ENCODE assay signal across 21 cellular contexts in the genomic region with DNA sequence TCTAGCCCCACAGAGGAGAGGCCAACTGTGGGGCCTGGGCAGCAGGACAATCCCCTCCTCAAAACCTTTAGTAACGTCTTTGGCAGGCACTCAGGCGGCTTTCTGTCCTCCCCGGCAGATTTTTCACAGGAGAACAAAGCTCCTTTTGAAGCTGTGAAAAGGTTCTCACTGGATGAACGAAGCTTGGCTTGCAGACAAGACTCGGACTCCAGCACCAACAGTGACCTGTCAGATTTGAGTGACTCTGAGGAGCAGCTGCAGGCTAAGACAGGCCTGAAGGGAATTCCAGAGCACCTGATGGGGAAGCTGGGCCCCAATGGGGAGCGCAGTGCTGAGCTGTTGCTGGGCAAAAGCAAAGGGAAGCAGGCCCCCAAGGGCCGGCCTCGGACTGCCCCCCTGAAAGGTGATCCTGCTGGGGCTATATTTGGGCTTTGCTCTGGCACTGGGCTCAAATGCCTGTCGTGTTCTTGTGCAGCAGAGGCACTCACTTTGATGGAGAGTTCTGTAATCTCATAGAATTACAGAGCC. TPM values are rescaled to one million over a fixed set of nuclear protein-coding genes. Genes with fewer than 3 reads are reported as not detected.
A peak's percentile ranks its signal among the peaks of the same experiment; 100 is the strongest.
DNase-seq lines count a peak whose midpoint lies in the region; ATAC-seq and TF ChIP-seq lines count a peak whose summit lies in the region.
"Had no signal": no experiment of that assay in that cellular context is flagged by ENCODE, and none has a peak within 500 bp of the region (broad histone marks: within the 10 kb centered on the region; RNA-seq: fewer than 3 reads in every experiment).

No MANE protein-coding gene starts in this region.

- no peak overlapping the region for H3K9ac ChIP-seq in mammary epithelial cell (ENCODE audit: insufficient read depth, low read length)

- no TSS peak for BruUV-seq in mammary epithelial cell (replicated peaks; lab: Mats Ljungman, UMichigan)

- no peak for ATAC-seq in GM18519 (IDR thresholded peaks at IDR 0.05; ENCODE audit: low FRiP score, unreplicated experiment)
- ATAC-seq in HG03378 (IDR thresholded peaks at IDR 0.05; ENCODE audit: unreplicated experiment), result no peak
- ATAC-seq: T-helper 17 cell, WTC11 had no signal

- H3K36me3 Mint-ChIP-seq in nephron (ENCODE audit: low read depth), result peaks cover 80% of the 10 kb centered on the region

- H3K4me2 ChIP-seq in mammary epithelial cell (ENCODE audit: insufficient read depth, low read depth, low read length), result no peak overlapping the region
- H3K4me2 ChIP-seq: smooth muscle cell had no signal

- H3K4me3 Mint-ChIP-seq in nephron, result peak overlapping the region in 1 of 3 experiments; percentile 42
- H3K4me3 Mint-ChIP-seq: immature natural killer cell, T-helper 17 cell, WTC11 had no signal

- H3K27ac ChIP-seq in mammary epithelial cell (ENCODE audit: insufficient read depth, low read depth, low read length) (no peak overlapping the region), cardiac muscle cell (peak overlapping the region; percentile 94), esophagus squamous epithelium (peak overlapping the region in 1 of 4 donors; percentile 25)
- H3K27ac ChIP-seq: neutrophil had no signal

- H4K20me1 ChIP-seq in mammary epithelial cell (ENCODE audit: insufficient read depth, low read length), result no peaks in the 10 kb centered on the region

- H3K27me3 Mint-ChIP-seq in nephron (ENCODE audit: low read depth), result no peaks in the 10 kb centered on the region
- H3K27me3 Mint-ChIP-seq: T-helper 17 cell had no signal

- H3K27me3 ChIP-seq in mammary epithelial cell (ENCODE audit: insufficient read depth, low read length), result no peaks in the 10 kb centered on the region
- H3K27me3 ChIP-seq in cardiac muscle cell, result no peaks in the 10 kb centered on the region
- H3K27me3 ChIP-seq in esophagus squamous epithelium, result no peaks in the 10 kb centered on the region
- H3K27me3 ChIP-seq: BE2C, neutrophil had no signal

- in situ Hi-C loops in mammary epithelial cell (cut with MboI; ENCODE audit: low sequenced_read_pairs in 2 of 2), result no loop called here

- no peak overlapping the region for H2AFZ ChIP-seq in mammary epithelial cell (ENCODE audit: low read depth, low read length)

- TF ChIP-seq POLR2A in esophagus squamous epithelium (IDR thresholded peaks at IDR 0.05), result no peak

- dilution Hi-C loops in mammary epithelial cell (cut with HindIII; ENCODE audit: low sequenced_read_pairs), result loop anchor here (5.0 kb wide), 3 partner anchors 45 to 210 kb away; partner anchors contain the start of gene REEP2

- no peaks in the 10 kb centered on the region for H3K9me3 Mint-ChIP-seq in nephron
- H3K9me3 Mint-ChIP-seq: immature natural killer cell, WTC11 had no signal

- no peak for TF ChIP-seq CTCF in mammary epithelial cell (conservative IDR thresholded peaks at IDR 0.05 in 1 of 2, IDR thresholded peaks at IDR 0.05 in 1 of 2; ENCODE audit: extremely low read depth in 1 of 2, insufficient read depth in 1 of 2, low read depth in 1 of 2, low read length in 2 of 2)
- TF ChIP-seq CTCF in cardiac muscle cell (IDR thresholded peaks at IDR 0.05; ENCODE audit: low read depth, low read length), result no peak
- TF ChIP-seq CTCF in nephron (IDR thresholded peaks at IDR 0.05; ENCODE audit: unreplicated experiment in 3 of 3), result no peak
- no peak for TF ChIP-seq CTCF in esophagus squamous epithelium (IDR thresholded peaks at IDR 0.05)

- H3K79me2 ChIP-seq in mammary epithelial cell (ENCODE audit: insufficient read depth, low read length), result no peaks in the 10 kb centered on the region

- H3K4me1 Mint-ChIP-seq in nephron, result peaks cover 25% of the 10 kb centered on the region
- H3K4me1 Mint-ChIP-seq: WTC11 had no signal

- H3K36me3 ChIP-seq in mammary epithelial cell (ENCODE audit: insufficient read depth, low read length), result peaks cover 8% of the 10 kb centered on the region
- peaks cover 45% of the 10 kb centered on the region for H3K36me3 ChIP-seq in cardiac muscle cell
- H3K36me3 ChIP-seq in esophagus squamous epithelium, result peaks cover 15 to 90% (median 35%) of the 10 kb centered on the region in 3 donors

- intact Hi-C loops in mammary epithelial cell (cut with micrococcal nuclease), result no loop called here
- intact Hi-C loops in esophagus squamous epithelium (cut with DNase I), result loop anchor here (10.0 kb wide), 1 partner anchor 167 kb away; no protein-coding TSS in a partner anchor

- H3K4me1 ChIP-seq in mammary epithelial cell (ENCODE audit: insufficient read depth, low read length) (peaks cover 5% of the 10 kb centered on the region), cardiac muscle cell (ENCODE audit: low read depth) (peaks cover 30% of the 10 kb centered on the region), esophagus squamous epithelium (no peaks in the 10 kb centered on the region)
- H3K4me1 ChIP-seq: BE2C had no signal

- 19% methylated on average over 6 of the region's 9 CpGs for WGBS in mammary epithelial cell (ENCODE audit: low coverage, missing lambda C conversion rate)
- 63 to 84% methylated on average over 3 to 6 of the region's 9 CpGs for WGBS in esophagus squamous epithelium, 2 donors

- CTCF ChIA-PET in mammary epithelial cell (lab: Charles Lee; ENCODE audit: low non-redundant PET), result no interaction called here

- peak overlapping the region; percentile 87 to 93 (median 89) for H3K27ac Mint-ChIP-seq in nephron
- H3K27ac Mint-ChIP-seq: T-helper 17 cell, WTC11 had no signal

- H3K4me3 ChIP-seq in mammary epithelial cell (replicated peaks in 1 of 3; ENCODE audit: insufficient read depth in 1 of 3, low read depth in 2 of 3, low read length in 3 of 3) (no peak overlapping the region), cardiac muscle cell (no peak overlapping the region), esophagus squamous epithelium (no peak overlapping the region)
- H3K4me3 ChIP-seq: smooth muscle cell had no signal

- no peaks in the 10 kb centered on the region for H3K9me3 ChIP-seq in mammary epithelial cell (replicated peaks; ENCODE audit: insufficient read depth, low read length)
- H3K9me3 ChIP-seq in cardiac muscle cell (ENCODE audit: low read depth), result no peaks in the 10 kb centered on the region
- no peaks in the 10 kb centered on the region for H3K9me3 ChIP-seq in esophagus squamous epithelium
- H3K9me3 ChIP-seq: BE2C, neutrophil had no signal

- peak; percentile 43 for DNase-seq in mammary epithelial cell
- peak in 1 of 2 donors; percentile 83 for DNase-seq in cardiac muscle cell (ENCODE audit: low read depth in 1 of 2, low spot score in 1 of 2)
- DNase-seq in superior temporal gyrus (ENCODE audit: extremely low spot score), result peak; percentile 76
- no peak for DNase-seq in esophagus squamous epithelium (lab: John Stamatoyannopoulos, UW)
- DNase-seq: activated CD8-positive, alpha-beta memory T cell treated with anti-CD3 and anti-CD28 coated beads for 24 hours; BE2C; immature natural killer cell; IMR-90; mesenchymal stem cell; NCI-H187 treated with DMSO at 0.1 percent for 48 hours; NCI-H510A; SHP77; stimulated activated CD4-positive, alpha-beta T cell treated with anti-CD3 and anti-CD28 coated beads, Interleukin-4, amount 100 ng/mL, for 4 hours; stimulated activated CD8-positive, alpha-beta memory T cell treated with anti-CD3 and anti-CD28 coated beads, Interleukin-4, amount 100 ng/mL, for 48 hours; T-helper 17 cell had no signal

RNA-seq across cellular contexts. Expression of gene KDM3B, which starts 39.4 kb away (rescaled TPM):
- 10 to 100 TPM; 35.6 to 42.7 TPM for total RNA-seq in mammary epithelial cell
- 18.6 TPM for polyA plus RNA-seq in mammary epithelial cell
- polyA minus RNA-seq in mammary epithelial cell, result 68.3 TPM
- total RNA-seq in cardiac muscle cell, result 69.4 and 99.2 TPM in 2 replicates
- polyA plus RNA-seq in cardiac muscle cell, result 36.5 and 58.4 TPM in 2 replicates
- total RNA-seq in esophagus squamous epithelium, result 10 to 100 TPM; 34.5 to 53.8 (median 36.2) TPM

RNA-seq across cellular contexts. Expression of gene REEP2, which starts 46.9 kb away (rescaled TPM):
- total RNA-seq in mammary epithelial cell (10 to 100 TPM; 14.5 to 26.5 TPM), cardiac muscle cell (42.2 and 56.6 TPM in 2 replicates), esophagus squamous epithelium (1 to 10 TPM in 1 of 4 donors, under 1 TPM in 3; 0.11 to 3.8 (median 0.20) TPM)
- polyA plus RNA-seq in mammary epithelial cell (3.6 TPM), cardiac muscle cell (46.7 and 53.5 TPM in 2 replicates)
- 70.6 TPM for polyA minus RNA-seq in mammary epithelial cell

RNA-seq across cellular contexts. Expression of gene FAM53C, which starts 53.9 kb away (rescaled TPM):
- total RNA-seq in mammary epithelial cell, result 10 to 100 TPM; 29.6 to 40.2 TPM
- polyA plus RNA-seq in mammary epithelial cell, result 22.4 TPM
- 26.7 TPM for polyA minus RNA-seq in mammary epithelial cell
- 31.1 and 45.4 TPM in 2 replicates for total RNA-seq in cardiac muscle cell
- polyA plus RNA-seq in cardiac muscle cell, result 43.6 and 52.8 TPM in 2 replicates
- 10 to 100 TPM; 12.1 to 14.2 (median 13.4) TPM for total RNA-seq in esophagus squamous epithelium
